ENCODE assay signal across 11 cellular contexts in genomic region chr4:123986268-123986798, GRCh38.
DNase-seq lines count a peak whose midpoint lies in the region; ATAC-seq and TF ChIP-seq lines count a peak whose summit lies in the region.
"Had no signal": no experiment of that assay in that cellular context is flagged by ENCODE, and none has a peak within 500 bp of the region (broad histone marks: within the 10 kb centered on the region; RNA-seq: fewer than 3 reads in every experiment).

No MANE protein-coding gene starts in this region.

- H3K36me3 ChIP-seq in tibial nerve = no peaks in the 10 kb centered on the region

- no peak for TF ChIP-seq CTCF in choroid plexus epithelial cell (conservative IDR thresholded peaks at IDR 0.05; ENCODE audit: low read depth, low read length)
- no peak for TF ChIP-seq CTCF in tibial nerve (IDR thresholded peaks at IDR 0.05)

- ATAC-seq in GM21526 (IDR thresholded peaks at IDR 0.05; ENCODE audit: low FRiP score, unreplicated experiment) = no peak

- WGBS in tibial nerve, 2 donors = 11 to 18% methylated on average over 2 of the region's 2 CpGs

- peaks cover 0 to 24% (median 3%) of the 10 kb centered on the region in 4 donors for H3K4me1 ChIP-seq in tibial nerve

- DNase-seq in HT1080 (ENCODE audit: low read depth) = peak; percentile 74
- peak; percentile 94 for DNase-seq in choroid plexus epithelial cell (ENCODE audit: low read depth)
- peak; percentile 89 for DNase-seq in kidney tubule cell (ENCODE audit: low spot score)
- peak; percentile 30 to 43 for DNase-seq in tibial nerve (ENCODE audit: low spot score in 2 of 2)
- DNase-seq in NCI-H1436 treated with DMSO at 0.1 percent for 48 hours (lab: John Stamatoyannopoulos, UW) = no peak
- DNase-seq in NCI-H128 (lab: John Stamatoyannopoulos, UW; ENCODE audit: unreplicated experiment) = no peak
- no peak for DNase-seq in NCI-H146 (lab: John Stamatoyannopoulos, UW)
- DNase-seq: activated T-cell treated with anti-CD3 and anti-CD28 coated beads, Interleukin-2, amount 50 U/mL, for 48 hours; H9; KBM-7 had no signal

- H3K27me3 ChIP-seq in tibial nerve = no peaks in the 10 kb centered on the region

- H3K4me3 ChIP-seq in choroid plexus epithelial cell (ENCODE audit: low read depth, low read length) (no peak overlapping the region), tibial nerve (no peak overlapping the region)

- H3K27ac ChIP-seq in tibial nerve = peak overlapping the region in 2 of 4 donors; percentile 25 to 76

- H3K9me3 ChIP-seq in tibial nerve = peaks cover 0 to 11% (median 1%) of the 10 kb centered on the region in 4 donors

- peak in 1 of 2 donors; percentile 47 for TF ChIP-seq EP300 in tibial nerve (IDR thresholded peaks at IDR 0.05)

- no peak for TF ChIP-seq POLR2A in tibial nerve (IDR thresholded peaks at IDR 0.05)

Comparison
In these comparisons a context has a peak if more than half of its experiments do, and no peak if none do; other contexts are left out.
1. DNase-seq: peak in HT1080 (single experiment), choroid plexus epithelial cell (single experiment), kidney tubule cell (single experiment) and tibial nerve (2 of 2); none in NCI-H1436 treated with DMSO at 0.1 percent for 48 hours (single experiment), NCI-H128 (single experiment) and NCI-H146 (single experiment).